ENCODE assay signal across 1 cellular context in the genomic region with DNA sequence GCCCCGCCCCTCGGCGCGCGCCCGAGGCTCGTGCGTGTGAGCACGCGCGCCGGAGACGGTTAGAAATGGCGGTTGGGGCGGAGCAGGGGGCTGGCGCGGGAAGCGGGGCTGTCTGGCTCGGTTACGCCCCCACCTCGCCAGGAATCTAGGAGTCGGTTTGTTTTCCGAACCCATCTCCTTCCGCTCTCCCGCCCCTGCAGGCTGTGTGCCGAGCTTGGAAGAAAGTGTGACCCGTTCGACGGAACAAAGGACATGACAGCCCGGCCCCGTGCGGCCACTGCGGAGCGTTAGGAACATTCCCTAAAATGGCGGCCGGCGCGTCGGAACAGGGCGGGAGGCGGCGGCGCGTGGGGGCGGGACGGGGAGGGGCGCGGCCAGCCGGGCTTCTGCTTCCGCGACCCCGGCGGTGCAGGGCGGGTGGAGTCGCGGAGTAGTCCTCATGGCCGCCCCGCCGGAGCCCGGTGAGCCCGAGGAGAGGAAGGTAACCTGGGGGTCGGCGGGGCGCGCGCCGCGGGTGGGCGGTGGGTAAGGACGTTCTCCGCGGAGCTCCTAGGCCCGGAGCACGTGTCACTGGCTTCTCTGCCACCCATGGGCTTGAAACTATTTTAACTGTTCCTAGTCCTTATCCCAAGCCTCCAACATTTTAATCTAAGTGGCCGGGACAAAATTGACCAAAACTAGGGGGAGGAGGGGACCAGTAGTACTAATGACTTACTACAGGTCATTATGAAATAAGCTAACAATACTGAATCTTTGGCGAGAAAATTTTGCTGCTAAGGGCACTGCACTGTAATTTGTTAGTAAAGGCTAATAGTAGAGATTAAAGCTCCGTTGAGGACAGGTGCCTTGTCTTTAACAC.
TF ChIP-seq lines count a peak whose summit lies in the region.

TSS of gene COX20 (plus strand) at position 383 of the 859 bp plus-strand sequence. CDS start at position 440, 57 bp downstream.

TF ChIP-seq in HEK293, 187 proteins besides CTCF, POLR2A, EP300 and RAD21 (continued from another document and continues in another):
- TF ChIP-seq, protein P1, sequence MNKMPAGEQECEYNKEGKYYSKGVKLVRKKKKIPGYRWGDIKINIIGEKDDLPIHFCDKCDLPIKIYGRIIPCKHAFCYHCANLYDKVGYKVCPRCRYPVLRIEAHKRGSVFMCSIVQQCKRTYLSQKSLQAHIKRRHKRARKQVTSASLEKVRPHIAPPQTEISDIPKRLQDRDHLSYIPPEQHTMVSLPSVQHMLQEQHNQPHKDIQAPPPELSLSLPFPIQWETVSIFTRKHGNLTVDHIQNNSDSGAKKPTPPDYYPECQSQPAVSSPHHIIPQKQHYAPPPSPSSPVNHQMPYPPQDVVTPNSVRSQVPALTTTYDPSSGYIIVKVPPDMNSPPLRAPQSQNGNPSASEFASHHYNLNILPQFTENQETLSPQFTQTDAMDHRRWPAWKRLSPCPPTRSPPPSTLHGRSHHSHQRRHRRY (tag by site-specific recombination; IDR thresholded peaks at IDR 0.05) = no peak; the same call in 1 of the 2 replicates
- TF ChIP-seq ZIC2 (tag by site-specific recombination; IDR thresholded peaks at IDR 0.05) = peak; percentile 83
- TF ChIP-seq ZNF398 (tag by site-specific recombination; IDR thresholded peaks at IDR 0.05) = peak; percentile 79
- TF ChIP-seq, protein P2, sequence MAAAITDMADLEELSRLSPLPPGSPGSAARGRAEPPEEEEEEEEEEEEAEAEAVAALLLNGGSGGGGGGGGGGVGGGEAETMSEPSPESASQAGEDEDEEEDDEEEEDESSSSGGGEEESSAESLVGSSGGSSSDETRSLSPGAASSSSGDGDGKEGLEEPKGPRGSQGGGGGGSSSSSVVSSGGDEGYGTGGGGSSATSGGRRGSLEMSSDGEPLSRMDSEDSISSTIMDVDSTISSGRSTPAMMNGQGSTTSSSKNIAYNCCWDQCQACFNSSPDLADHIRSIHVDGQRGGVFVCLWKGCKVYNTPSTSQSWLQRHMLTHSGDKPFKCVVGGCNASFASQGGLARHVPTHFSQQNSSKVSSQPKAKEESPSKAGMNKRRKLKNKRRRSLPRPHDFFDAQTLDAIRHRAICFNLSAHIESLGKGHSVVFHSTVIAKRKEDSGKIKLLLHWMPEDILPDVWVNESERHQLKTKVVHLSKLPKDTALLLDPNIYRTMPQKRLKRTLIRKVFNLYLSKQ (tag by site-specific recombination; IDR thresholded peaks at IDR 0.05; ENCODE audit: borderline replicate concordance) = no peak
- TF ChIP-seq, protein P3, sequence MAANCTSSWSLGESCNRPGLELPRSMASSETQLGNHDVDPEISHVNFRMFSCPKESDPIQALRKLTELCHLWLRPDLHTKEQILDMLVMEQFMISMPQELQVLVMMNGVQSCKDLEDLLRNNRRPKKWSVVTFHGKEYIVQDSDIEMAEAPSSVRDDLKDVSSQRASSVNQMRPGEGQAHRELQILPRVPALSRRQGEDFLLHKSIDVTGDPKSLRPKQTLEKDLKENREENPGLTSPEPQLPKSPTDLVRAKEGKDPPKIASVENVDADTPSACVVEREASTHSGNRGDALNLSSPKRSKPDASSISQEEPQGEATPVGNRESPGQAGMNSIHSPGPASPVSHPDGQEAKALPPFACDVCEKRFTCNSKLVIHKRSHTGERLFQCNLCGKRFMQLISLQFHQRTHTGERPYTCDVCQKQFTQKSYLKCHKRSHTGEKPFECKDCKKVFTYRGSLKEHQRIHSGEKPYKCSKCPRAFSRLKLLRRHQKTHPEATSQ (tag by site-specific recombination; IDR thresholded peaks at IDR 0.05) = no peak; the same call in 1 of the 2 replicates
- no peak for TF ChIP-seq ZNF707 (tag by site-specific recombination; IDR thresholded peaks at IDR 0.05)
- no peak for TF ChIP-seq ZFP41 (tag by site-specific recombination; IDR thresholded peaks at IDR 0.05; ENCODE audit: borderline replicate concordance)
- peak; percentile 85 for TF ChIP-seq ZNF837 (tag by site-specific recombination; IDR thresholded peaks at IDR 0.05)
- peak; percentile 79 for TF ChIP-seq ZBTB17 (tag by site-specific recombination; IDR thresholded peaks at IDR 0.05)
- TF ChIP-seq, protein P4, sequence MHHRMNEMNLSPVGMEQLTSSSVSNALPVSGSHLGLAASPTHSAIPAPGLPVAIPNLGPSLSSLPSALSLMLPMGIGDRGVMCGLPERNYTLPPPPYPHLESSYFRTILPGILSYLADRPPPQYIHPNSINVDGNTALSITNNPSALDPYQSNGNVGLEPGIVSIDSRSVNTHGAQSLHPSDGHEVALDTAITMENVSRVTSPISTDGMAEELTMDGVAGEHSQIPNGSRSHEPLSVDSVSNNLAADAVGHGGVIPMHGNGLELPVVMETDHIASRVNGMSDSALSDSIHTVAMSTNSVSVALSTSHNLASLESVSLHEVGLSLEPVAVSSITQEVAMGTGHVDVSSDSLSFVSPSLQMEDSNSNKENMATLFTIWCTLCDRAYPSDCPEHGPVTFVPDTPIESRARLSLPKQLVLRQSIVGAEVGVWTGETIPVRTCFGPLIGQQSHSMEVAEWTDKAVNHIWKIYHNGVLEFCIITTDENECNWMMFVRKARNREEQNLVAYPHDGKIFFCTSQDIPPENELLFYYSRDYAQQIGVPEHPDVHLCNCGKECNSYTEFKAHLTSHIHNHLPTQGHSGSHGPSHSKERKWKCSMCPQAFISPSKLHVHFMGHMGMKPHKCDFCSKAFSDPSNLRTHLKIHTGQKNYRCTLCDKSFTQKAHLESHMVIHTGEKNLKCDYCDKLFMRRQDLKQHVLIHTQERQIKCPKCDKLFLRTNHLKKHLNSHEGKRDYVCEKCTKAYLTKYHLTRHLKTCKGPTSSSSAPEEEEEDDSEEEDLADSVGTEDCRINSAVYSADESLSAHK (tag by site-specific recombination; IDR thresholded peaks at IDR 0.05) = peak; percentile 95
- TF ChIP-seq ZXDB (tag by site-specific recombination; IDR thresholded peaks at IDR 0.05) = peak; percentile 95
- peak; percentile 100 for TF ChIP-seq ZNF121 (tag by site-specific recombination; IDR thresholded peaks at IDR 0.05)
- TF ChIP-seq ZNF548 (tag by site-specific recombination; IDR thresholded peaks at IDR 0.05) = no peak
- peak; percentile 43 for TF ChIP-seq WT1 (tag by site-specific recombination; IDR thresholded peaks at IDR 0.05)
- TF ChIP-seq HIC1 (tag by site-specific recombination; IDR thresholded peaks at IDR 0.05) = peak; percentile 94
- TF ChIP-seq ZNF664 (tag by site-specific recombination; IDR thresholded peaks at IDR 0.05) = 0 out of 2 replicates have a peak, but pooled peaks have one; percentile 6
- TF ChIP-seq ZEB2 (tag by site-specific recombination; IDR thresholded peaks at IDR 0.05) = peak; percentile 97
- peak; percentile 89 for TF ChIP-seq GLIS1 (tag by site-specific recombination; IDR thresholded peaks at IDR 0.05)
- TF ChIP-seq ZNF211 (tag by site-specific recombination; IDR thresholded peaks at IDR 0.05; ENCODE audit: low read depth) = no peak
- TF ChIP-seq ZNF335 (tag by site-specific recombination; conservative IDR thresholded peaks at IDR 0.05) = peak; percentile 58
- TF ChIP-seq ZNF302 (tag by site-specific recombination; IDR thresholded peaks at IDR 0.05; ENCODE audit: low read depth) = no peak
- TF ChIP-seq, protein P5, sequence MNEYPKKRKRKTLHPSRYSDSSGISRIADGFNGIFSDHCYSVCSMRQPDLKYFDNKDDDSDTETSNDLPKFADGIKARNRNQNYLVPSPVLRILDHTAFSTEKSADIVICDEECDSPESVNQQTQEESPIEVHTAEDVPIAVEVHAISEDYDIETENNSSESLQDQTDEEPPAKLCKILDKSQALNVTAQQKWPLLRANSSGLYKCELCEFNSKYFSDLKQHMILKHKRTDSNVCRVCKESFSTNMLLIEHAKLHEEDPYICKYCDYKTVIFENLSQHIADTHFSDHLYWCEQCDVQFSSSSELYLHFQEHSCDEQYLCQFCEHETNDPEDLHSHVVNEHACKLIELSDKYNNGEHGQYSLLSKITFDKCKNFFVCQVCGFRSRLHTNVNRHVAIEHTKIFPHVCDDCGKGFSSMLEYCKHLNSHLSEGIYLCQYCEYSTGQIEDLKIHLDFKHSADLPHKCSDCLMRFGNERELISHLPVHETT (tag by site-specific recombination; IDR thresholded peaks at IDR 0.05) = peak; percentile 51
- no peak for TF ChIP-seq ZNF138 (tag by site-specific recombination; IDR thresholded peaks at IDR 0.05; ENCODE audit: borderline replicate concordance)
- TF ChIP-seq ZNF623 (tag by site-specific recombination; IDR thresholded peaks at IDR 0.05) = no peak; the same call in 1 of the 2 replicates
- TF ChIP-seq ZNF223 (tag by site-specific recombination; IDR thresholded peaks at IDR 0.05) = no peak
- TF ChIP-seq ZNF140 (tag by site-specific recombination; IDR thresholded peaks at IDR 0.05) = no peak
- TF ChIP-seq ZNF362 (tag by site-specific recombination; IDR thresholded peaks at IDR 0.05) = no peak
- 0 out of 2 replicates have a peak, but pooled peaks have one; percentile 53 for TF ChIP-seq ZNF391 (tag by site-specific recombination; IDR thresholded peaks at IDR 0.05; ENCODE audit: borderline replicate concordance, low read depth)
- peak; percentile 95 for TF ChIP-seq OVOL3 (tag by site-specific recombination; IDR thresholded peaks at IDR 0.05)
- peak; percentile 87 for TF ChIP-seq SP2 (tag by site-specific recombination; IDR thresholded peaks at IDR 0.05)
- TF ChIP-seq ZBTB26 (tag by site-specific recombination; optimal IDR thresholded peaks at IDR 0.05) = peak; percentile 99
- peak; percentile 85 for TF ChIP-seq KLF16 (tag by site-specific recombination; IDR thresholded peaks at IDR 0.05)
- peak; percentile 29 for TF ChIP-seq ZNF510 (tag by site-specific recombination; IDR thresholded peaks at IDR 0.05; ENCODE audit: insufficient replicate concordance)
- TF ChIP-seq, protein P6, sequence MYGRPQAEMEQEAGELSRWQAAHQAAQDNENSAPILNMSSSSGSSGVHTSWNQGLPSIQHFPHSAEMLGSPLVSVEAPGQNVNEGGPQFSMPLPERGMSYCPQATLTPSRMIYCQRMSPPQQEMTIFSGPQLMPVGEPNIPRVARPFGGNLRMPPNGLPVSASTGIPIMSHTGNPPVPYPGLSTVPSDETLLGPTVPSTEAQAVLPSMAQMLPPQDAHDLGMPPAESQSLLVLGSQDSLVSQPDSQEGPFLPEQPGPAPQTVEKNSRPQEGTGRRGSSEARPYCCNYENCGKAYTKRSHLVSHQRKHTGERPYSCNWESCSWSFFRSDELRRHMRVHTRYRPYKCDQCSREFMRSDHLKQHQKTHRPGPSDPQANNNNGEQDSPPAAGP (tag by site-specific recombination; IDR thresholded peaks at IDR 0.05) = peak; percentile 81
- TF ChIP-seq ZNF610 (tag by site-specific recombination; IDR thresholded peaks at IDR 0.05; ENCODE audit: borderline replicate concordance) = peak; percentile 89; the same call in 1 of the 2 replicates
- TF ChIP-seq ZNF704 (tag by site-specific recombination; IDR thresholded peaks at IDR 0.05) = no peak
- TF ChIP-seq ZNF354C (tag by site-specific recombination; IDR thresholded peaks at IDR 0.05; ENCODE audit: borderline replicate concordance, low read depth) = no peak
- peak; percentile 20; the same call in 1 of the 2 replicates for TF ChIP-seq ZNF843 (tag by site-specific recombination; IDR thresholded peaks at IDR 0.05)
- TF ChIP-seq ZSCAN16 (tag by site-specific recombination; IDR thresholded peaks at IDR 0.05) = peak; percentile 64; the same call in 1 of the 2 replicates
